Comparison of ENCODE assay signal across 13 cellular contexts in the genomic region with DNA sequence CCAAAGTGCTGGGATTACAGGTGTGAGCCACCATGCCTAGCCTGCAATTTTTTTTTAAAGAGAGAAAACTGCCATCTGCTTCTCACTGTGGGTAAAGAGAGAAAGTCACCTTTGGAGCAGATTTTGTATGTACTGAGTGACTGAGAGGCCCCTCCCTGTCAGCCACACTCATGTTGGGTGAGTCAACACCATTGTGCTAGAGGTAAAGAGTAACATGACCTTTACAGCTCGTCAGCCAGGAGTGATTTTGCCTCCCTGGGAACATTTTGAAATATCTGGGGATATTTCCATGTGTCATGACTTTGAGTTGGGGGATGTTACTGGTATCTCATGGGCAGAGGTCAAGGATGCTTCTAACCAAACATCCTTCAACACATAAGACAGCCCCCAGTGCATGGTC.
DNase-seq lines count a peak whose midpoint lies in the region; ATAC-seq, FAIRE-seq and TF ChIP-seq lines count a peak whose summit lies in the region.
"Had no signal": no experiment of that assay in that cellular context is flagged by ENCODE, and none has a peak within 500 bp of the region (broad histone marks: within the 10 kb centered on the region; RNA-seq: fewer than 3 reads in every experiment).

No MANE protein-coding gene starts in this region.

- H4K20me1 ChIP-seq in PC-3 (ENCODE audit: low read length) (no peaks in the 10 kb centered on the region), keratinocyte (ENCODE audit: control insufficient read depth, extremely low read depth, insufficient read depth, low read length) (no peaks in the 10 kb centered on the region)

- no peak overlapping the region for H3K27ac Mint-ChIP-seq in activated naive CD8-positive, alpha-beta T cell treated with anti-CD3 and anti-CD28 coated beads, Interleukin-2, amount 50 U/mL, for 24 hours
- H3K27ac Mint-ChIP-seq in activated naive CD8-positive, alpha-beta T cell treated with anti-CD3 and anti-CD28 coated beads for 36 hours, result no peak overlapping the region
- H3K27ac Mint-ChIP-seq in activated naive CD4-positive, alpha-beta T cell treated with anti-CD3 and anti-CD28 coated beads for 36 hours, result no peak overlapping the region

- FAIRE-seq in keratinocyte (lab: Jason Lieb, UNC) (peak; percentile 46), urothelium cell line (lab: Jason Lieb, UNC) (no peak)

- H3K9me2 ChIP-seq in PC-3 (replicated peaks; ENCODE audit: low read length), result no peaks in the 10 kb centered on the region

- H3K9ac ChIP-seq in PC-3 (ENCODE audit: low read length) (peak overlapping the region; percentile 79), keratinocyte (ENCODE audit: control insufficient read depth, extremely low read depth, insufficient read depth, low read length) (no peak overlapping the region)

- intact Hi-C loops in PC-3 (cut with micrococcal nuclease), result loop anchor here (1.0 to 5.0 kb wide), 3 partner anchors 166 to 421 kb away; no protein-coding TSS in a partner anchor
- intact Hi-C loops in activated naive CD4-positive, alpha-beta T cell treated with anti-CD3 and anti-CD28 coated beads for 36 hours (cut with micrococcal nuclease), result no loop called here

- H3K4me3 ChIP-seq in PC-3 (ENCODE audit: low read length) (no peak overlapping the region), keratinocyte (ENCODE audit: control insufficient read depth in 2 of 3, extremely low read depth in 1 of 3, insufficient read depth in 2 of 3, low read depth in 1 of 3, low read length in 3 of 3) (no peak overlapping the region)

- POLR2A ChIA-PET in PC-3 (lab: Charles Lee; ENCODE audit: unreplicated experiment), result interaction anchor here (0.6 kb wide), 1 partner anchor 207 kb away, joined by 37 read pairs; a partner anchor contains a TSS

- H3K36me3 ChIP-seq in PC-3 (ENCODE audit: low read depth, low read length), result no peaks in the 10 kb centered on the region
- H3K36me3 ChIP-seq in keratinocyte (ENCODE audit: control insufficient read depth in 2 of 2, extremely low read depth in 1 of 2, insufficient read depth in 2 of 2, low read length in 2 of 2), result no peaks in the 10 kb centered on the region

- H3K27me3 Mint-ChIP-seq in activated naive CD8-positive, alpha-beta T cell treated with anti-CD3 and anti-CD28 coated beads, Interleukin-2, amount 50 U/mL, for 24 hours, result peaks cover 10% of the 10 kb centered on the region
- peaks cover 22% of the 10 kb centered on the region for H3K27me3 Mint-ChIP-seq in activated naive CD8-positive, alpha-beta T cell treated with anti-CD3 and anti-CD28 coated beads for 36 hours
- peaks cover 7% of the 10 kb centered on the region for H3K27me3 Mint-ChIP-seq in activated naive CD4-positive, alpha-beta T cell treated with anti-CD3 and anti-CD28 coated beads for 36 hours (ENCODE audit: low read depth)

- CTCF ChIA-PET in PC-3 (lab: Charles Lee), result interaction anchor here (0.5 to 1.0 kb wide), 3 partner anchors 16 to 483 kb away, joined by 4 to 5 read pairs (median 5); no protein-coding TSS in a partner anchor
- CTCF ChIA-PET in activated naive CD4-positive, alpha-beta T cell treated with anti-CD3 and anti-CD28 coated beads for 36 hours (lab: Charles Lee), result interaction anchor here (1.6 kb wide), 1 partner anchor 22 kb away, joined by 3 read pairs; no protein-coding TSS in a partner anchor

- no peak for DNase-seq in activated naive CD8-positive, alpha-beta T cell treated with anti-CD3 and anti-CD28 coated beads, Interleukin-2, amount 50 U/mL, for 24 hours
- DNase-seq in activated naive CD8-positive, alpha-beta T cell treated with anti-CD3 and anti-CD28 coated beads for 36 hours, result no peak
- DNase-seq in PC-3 (peak; percentile 98), keratinocyte (ENCODE audit: low read depth, low spot score) (no peak), urothelium cell line (ENCODE audit: low spot score) (peak; percentile 56)
- DNase-seq in activated naive CD4-positive, alpha-beta T cell treated with anti-CD3 and anti-CD28 coated beads for 36 hours, result no peak
- no peak for DNase-seq in NK-92 treated with Interleukin-12 subunit alpha and Interleukin-12 subunit beta, amount 100 ng/mL, for 24 hours (lab: John Stamatoyannopoulos, UW)
- no peak for DNase-seq in stimulated activated CD4-positive, alpha-beta T cell treated with anti-CD3 and anti-CD28 coated beads, Interleukin-4, amount 100 ng/mL, for 24 hours
- DNase-seq: activated CD4-positive, alpha-beta T cell treated with anti-CD3 and anti-CD28 coated beads for 1 hour; activated T-cell treated with anti-CD3 and anti-CD28 coated beads, Interleukin-2, amount 50 U/mL, for 1 hour; amniotic stem cell; H7; mesenchymal stem cell had no signal

- H3K9me3 Mint-ChIP-seq in activated naive CD8-positive, alpha-beta T cell treated with anti-CD3 and anti-CD28 coated beads, Interleukin-2, amount 50 U/mL, for 24 hours, result peaks cover 5% of the 10 kb centered on the region
- H3K9me3 Mint-ChIP-seq in activated naive CD8-positive, alpha-beta T cell treated with anti-CD3 and anti-CD28 coated beads for 36 hours, result peaks cover 11% of the 10 kb centered on the region
- peaks cover 7% of the 10 kb centered on the region for H3K9me3 Mint-ChIP-seq in activated naive CD4-positive, alpha-beta T cell treated with anti-CD3 and anti-CD28 coated beads for 36 hours

- H2AFZ ChIP-seq in PC-3 (ENCODE audit: low read length) (no peak overlapping the region), keratinocyte (ENCODE audit: control insufficient read depth, low read length) (no peak overlapping the region)

- dilution Hi-C loops in keratinocyte (cut with MboI; ENCODE audit: extremely low pct_ligation_motif_present, low sequenced_read_pairs), result no loop called here

- H3K4me1 ChIP-seq in PC-3 (ENCODE audit: insufficient read depth, low read length), result peaks cover 39% of the 10 kb centered on the region
- peaks cover 4% of the 10 kb centered on the region for H3K4me1 ChIP-seq in keratinocyte (ENCODE audit: control insufficient read depth, extremely low read depth, insufficient read depth, low read length)

- H3K27ac ChIP-seq in PC-3 (ENCODE audit: low read length) (peak overlapping the region; percentile 95), keratinocyte (ENCODE audit: control insufficient read depth, insufficient read depth, low read length) (no peak overlapping the region)

- no peaks in the 10 kb centered on the region for H3K36me3 Mint-ChIP-seq in activated naive CD8-positive, alpha-beta T cell treated with anti-CD3 and anti-CD28 coated beads, Interleukin-2, amount 50 U/mL, for 24 hours (ENCODE audit: low read depth)
- H3K36me3 Mint-ChIP-seq in activated naive CD8-positive, alpha-beta T cell treated with anti-CD3 and anti-CD28 coated beads for 36 hours, result no peaks in the 10 kb centered on the region
- H3K36me3 Mint-ChIP-seq in activated naive CD4-positive, alpha-beta T cell treated with anti-CD3 and anti-CD28 coated beads for 36 hours (ENCODE audit: low read depth), result no peaks in the 10 kb centered on the region

- no peaks in the 10 kb centered on the region for H3F3A ChIP-seq in PC-3 (ENCODE audit: low read length, unreplicated experiment)

- H3K9me1 ChIP-seq in keratinocyte (ENCODE audit: control insufficient read depth, extremely low read depth, insufficient read depth, low read length), result no peaks in the 10 kb centered on the region

- H3K9me3 ChIP-seq in PC-3 (ENCODE audit: low read length), result no peaks in the 10 kb centered on the region
- H3K9me3 ChIP-seq in keratinocyte (ENCODE audit: control insufficient read depth, low read depth, low read length), result no peaks in the 10 kb centered on the region

- H3K4me3 Mint-ChIP-seq in activated naive CD8-positive, alpha-beta T cell treated with anti-CD3 and anti-CD28 coated beads, Interleukin-2, amount 50 U/mL, for 24 hours, result no peak overlapping the region
- H3K4me3 Mint-ChIP-seq in activated naive CD8-positive, alpha-beta T cell treated with anti-CD3 and anti-CD28 coated beads for 36 hours, result no peak overlapping the region
- no peak overlapping the region for H3K4me3 Mint-ChIP-seq in activated naive CD4-positive, alpha-beta T cell treated with anti-CD3 and anti-CD28 coated beads for 36 hours

- BruUV-seq in PC-3 (replicated peaks; lab: Mats Ljungman, UMichigan), result no TSS peak

- TF ChIP-seq CTCF in PC-3 (conservative IDR thresholded peaks at IDR 0.05; ENCODE audit: low read depth, low read length) (no peak), keratinocyte (optimal IDR thresholded peaks at IDR 0.05 in 1 of 3, IDR thresholded peaks at IDR 0.05 in 1 of 3, conservative IDR thresholded peaks at IDR 0.05 in 1 of 3; ENCODE audit: extremely low read depth in 1 of 3, insufficient read depth in 2 of 3, low read length in 3 of 3) (no peak)

- peak; percentile 74 for ATAC-seq in activated naive CD8-positive, alpha-beta T cell treated with anti-CD3 and anti-CD28 coated beads, Interleukin-2, amount 50 U/mL, for 24 hours
- peak; percentile 86 for ATAC-seq in PC-3

- H3K4me2 ChIP-seq in PC-3 (ENCODE audit: low read length) (peak overlapping the region; percentile 59), keratinocyte (ENCODE audit: control insufficient read depth, extremely low read depth, insufficient read depth, low read depth, low read length) (no peak overlapping the region)

- no peaks in the 10 kb centered on the region for H3K4me1 Mint-ChIP-seq in activated naive CD8-positive, alpha-beta T cell treated with anti-CD3 and anti-CD28 coated beads, Interleukin-2, amount 50 U/mL, for 24 hours
- no peaks in the 10 kb centered on the region for H3K4me1 Mint-ChIP-seq in activated naive CD8-positive, alpha-beta T cell treated with anti-CD3 and anti-CD28 coated beads for 36 hours
- H3K4me1 Mint-ChIP-seq in activated naive CD4-positive, alpha-beta T cell treated with anti-CD3 and anti-CD28 coated beads for 36 hours (ENCODE audit: low read depth), result no peaks in the 10 kb centered on the region

- H3K27me3 ChIP-seq in PC-3 (ENCODE audit: low read length) (no peaks in the 10 kb centered on the region), keratinocyte (ENCODE audit: control insufficient read depth, extremely low read depth, insufficient read depth, low read length) (no peaks in the 10 kb centered on the region)

- H3K79me2 ChIP-seq in PC-3 (ENCODE audit: low read length), result no peaks in the 10 kb centered on the region
- H3K79me2 ChIP-seq in keratinocyte (ENCODE audit: control insufficient read depth, insufficient read depth, low read length), result no peaks in the 10 kb centered on the region

Comparison
In these comparisons a context has a peak if more than half of its experiments do, and no peak if none do; other contexts are left out.
1. DNase-seq: peak in PC-3 (single experiment) and urothelium cell line (single experiment); none in activated naive CD8-positive, alpha-beta T cell treated with anti-CD3 and anti-CD28 coated beads, Interleukin-2, amount 50 U/mL, for 24 hours (single experiment), activated naive CD8-positive, alpha-beta T cell treated with anti-CD3 and anti-CD28 coated beads for 36 hours (single experiment), keratinocyte (single experiment), activated naive CD4-positive, alpha-beta T cell treated with anti-CD3 and anti-CD28 coated beads for 36 hours (single experiment), NK-92 treated with Interleukin-12 subunit alpha and Interleukin-12 subunit beta, amount 100 ng/mL, for 24 hours (single experiment) and stimulated activated CD4-positive, alpha-beta T cell treated with anti-CD3 and anti-CD28 coated beads, Interleukin-4, amount 100 ng/mL, for 24 hours (single experiment).